In the genomic region with DNA sequence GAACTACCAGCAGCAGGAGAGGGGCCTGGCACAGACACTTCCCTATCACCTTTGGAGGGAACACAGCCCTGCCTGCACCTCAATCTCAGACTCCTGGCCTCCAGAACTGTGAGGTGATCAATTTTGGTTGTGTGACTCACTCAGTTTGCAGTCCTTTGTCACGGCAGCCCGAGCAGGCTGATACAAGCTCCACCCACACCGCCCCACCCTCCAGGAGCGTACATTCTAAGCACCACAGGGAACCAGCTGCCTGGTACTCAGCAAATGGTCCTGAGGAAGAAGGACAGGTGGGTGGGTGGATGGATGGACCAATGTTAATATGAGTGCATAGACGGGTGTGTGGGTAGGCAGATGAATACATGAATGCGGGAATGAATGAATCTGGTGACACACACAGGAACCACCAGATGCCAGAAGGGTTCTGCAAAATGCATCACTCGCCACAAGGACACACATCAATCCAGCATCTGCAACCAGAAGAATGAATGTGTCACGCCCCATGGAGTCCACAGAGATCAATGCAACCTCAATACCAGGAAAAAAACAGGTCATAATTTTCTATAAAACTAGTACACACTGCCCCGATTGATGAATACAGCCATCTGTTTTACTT, we compare ENCODE assay signal across 21 cellular contexts.
DNase-seq lines count a peak whose midpoint lies in the region; ATAC-seq and TF ChIP-seq lines count a peak whose summit lies in the region.
"Had no signal": no experiment of that assay in that cellular context is flagged by ENCODE, and none has a peak within 500 bp of the region (broad histone marks: within the 10 kb centered on the region; RNA-seq: fewer than 3 reads in every experiment).

No MANE protein-coding gene starts in this region.

- ATAC-seq in HG03521 (IDR thresholded peaks at IDR 0.05; ENCODE audit: unreplicated experiment) = no peak
- ATAC-seq: activated CD8-positive, alpha-beta memory T cell treated with anti-CD3 and anti-CD28 coated beads, Interleukin-2, amount 10 ng/mL, durations not matched to agents 7 days and 5 days; activated naive CD8-positive, alpha-beta T cell treated with anti-CD3 and anti-CD28 coated beads, Interleukin-2, amount 50 U/mL, for 24 hours; body of pancreas; gastroesophageal sphincter; natural killer cell treated with Interleukin-12 subunit alpha and Interleukin-12 subunit beta and Interleukin-15 and Interleukin-18, amount 100 ng/mL, for 72 hours had no signal

- intact Hi-C loops in Calu3 (cut with micrococcal nuclease; ENCODE audit: unreplicated experiment) = no loop called here
- intact Hi-C loops in head of caudate nucleus (cut with DNase I) = no loop called here

- peak; percentile 4 for DNase-seq in Calu3
- peak; percentile 2 for DNase-seq in LoVo (ENCODE audit: low spot score)
- DNase-seq in head of caudate nucleus = peak in 38 of 42 donors; percentile 11 to 90 (median 61)
- peak; percentile 10 for DNase-seq in occipital lobe (lab: John Stamatoyannopoulos, UW)
- DNase-seq in amniotic stem cell (lab: John Stamatoyannopoulos, UW) = no peak
- DNase-seq in stimulated activated CD4-positive, alpha-beta T cell treated with anti-CD3 and anti-CD28 coated beads, Interleukin-1b, Interleukin-23, amount 100 ng/mL, for 48 hours = no peak
- DNase-seq: activated CD8-positive, alpha-beta memory T cell treated with anti-CD3 and anti-CD28 coated beads, Interleukin-2, amount 10 ng/mL, durations not matched to agents 7 days and 5 days; activated naive CD8-positive, alpha-beta T cell treated with anti-CD3 and anti-CD28 coated beads, Interleukin-2, amount 50 U/mL, for 24 hours; body of pancreas; CD8-positive, alpha-beta memory T cell; DMS79; effector CD8-positive, alpha-beta T cell; HCEC 1CT; IMR-90; NCI-H1417 treated with DMSO at 0.1 percent for 48 hours; NCI-H524 treated with DMSO at 0.1 percent for 48 hours had no signal

- peaks cover 15% of the 10 kb centered on the region for H3K27me3 Mint-ChIP-seq in Calu3 (ENCODE audit: unreplicated experiment)
- H3K27me3 Mint-ChIP-seq: activated CD8-positive, alpha-beta memory T cell treated with anti-CD3 and anti-CD28 coated beads, Interleukin-2, amount 10 ng/mL, durations not matched to agents 7 days and 5 days; activated naive CD8-positive, alpha-beta T cell treated with anti-CD3 and anti-CD28 coated beads, Interleukin-2, amount 50 U/mL, for 24 hours; natural killer cell treated with Interleukin-12 subunit alpha and Interleukin-12 subunit beta and Interleukin-15 and Interleukin-18, amount 100 ng/mL, for 72 hours had no signal

- no peaks in the 10 kb centered on the region for H3K9me3 Mint-ChIP-seq in Calu3 (ENCODE audit: low read depth, unreplicated experiment)
- H3K9me3 Mint-ChIP-seq: activated naive CD8-positive, alpha-beta T cell treated with anti-CD3 and anti-CD28 coated beads, Interleukin-2, amount 50 U/mL, for 24 hours; activated T-helper 2 cell treated with anti-CD3 and anti-CD28 coated beads, Interferon-gamma antibody, Interleukin-2, Interleukin-4, amounts not matched to agents 10 μg/mL and 5 μg/mL and 100 μg/mL, durations not matched to agents 14 hours and 24 hours and 36 hours; CD8-positive, alpha-beta memory T cell; natural killer cell treated with Interleukin-12 subunit alpha and Interleukin-12 subunit beta and Interleukin-15 and Interleukin-18, amount 100 ng/mL, for 72 hours had no signal

- H3K36me3 Mint-ChIP-seq in Calu3 (ENCODE audit: insufficient read depth, unreplicated experiment) = no peaks in the 10 kb centered on the region
- H3K36me3 Mint-ChIP-seq: activated CD8-positive, alpha-beta memory T cell treated with anti-CD3 and anti-CD28 coated beads, Interleukin-2, amount 10 ng/mL, durations not matched to agents 7 days and 5 days; CD8-positive, alpha-beta memory T cell; natural killer cell treated with Interleukin-12 subunit alpha and Interleukin-12 subunit beta and Interleukin-15 and Interleukin-18, amount 100 ng/mL, for 72 hours had no signal

- CTCF ChIA-PET in Calu3 (lab: Charles Lee) = no interaction called here

- no peak for TF ChIP-seq CTCF in Calu3 (IDR thresholded peaks at IDR 0.05; ENCODE audit: unreplicated experiment)

- H3K27ac Mint-ChIP-seq in Calu3 (ENCODE audit: unreplicated experiment) = no peak overlapping the region
- H3K27ac Mint-ChIP-seq: activated CD8-positive, alpha-beta memory T cell treated with anti-CD3 and anti-CD28 coated beads, Interleukin-2, amount 10 ng/mL, durations not matched to agents 7 days and 5 days; activated naive CD8-positive, alpha-beta T cell treated with anti-CD3 and anti-CD28 coated beads, Interleukin-2, amount 50 U/mL, for 24 hours; activated T-helper 2 cell treated with anti-CD3 and anti-CD28 coated beads, Interferon-gamma antibody, Interleukin-2, Interleukin-4, amounts not matched to agents 10 μg/mL and 5 μg/mL and 100 μg/mL, durations not matched to agents 14 hours and 24 hours and 36 hours; CD8-positive, alpha-beta memory T cell; natural killer cell treated with Interleukin-12 subunit alpha and Interleukin-12 subunit beta and Interleukin-15 and Interleukin-18, amount 100 ng/mL, for 72 hours; progenitor cell of endocrine pancreas had no signal

- H3K4me1 Mint-ChIP-seq in Calu3 (ENCODE audit: low read depth, unreplicated experiment) = no peaks in the 10 kb centered on the region
- H3K4me1 Mint-ChIP-seq: activated CD8-positive, alpha-beta memory T cell treated with anti-CD3 and anti-CD28 coated beads, Interleukin-2, amount 10 ng/mL, durations not matched to agents 7 days and 5 days; activated naive CD8-positive, alpha-beta T cell treated with anti-CD3 and anti-CD28 coated beads, Interleukin-2, amount 50 U/mL, for 24 hours had no signal

- no TSS peak for BruUV-seq in Calu3 (replicated peaks; lab: Mats Ljungman, UMichigan)

- no peak overlapping the region for H3K4me3 Mint-ChIP-seq in Calu3 (ENCODE audit: low read depth, unreplicated experiment)
- H3K4me3 Mint-ChIP-seq: activated CD8-positive, alpha-beta memory T cell treated with anti-CD3 and anti-CD28 coated beads, Interleukin-2, amount 10 ng/mL, durations not matched to agents 7 days and 5 days; activated naive CD8-positive, alpha-beta T cell treated with anti-CD3 and anti-CD28 coated beads, Interleukin-2, amount 50 U/mL, for 24 hours; CD8-positive, alpha-beta memory T cell; natural killer cell treated with Interleukin-12 subunit alpha and Interleukin-12 subunit beta and Interleukin-15 and Interleukin-18, amount 100 ng/mL, for 72 hours had no signal

Comparison
In these comparisons a context has a peak if more than half of its experiments do, and no peak if none do; other contexts are left out.
1. DNase-seq: peak in Calu3 (single experiment), LoVo (single experiment), head of caudate nucleus (38 of 42) and occipital lobe (single experiment); none in amniotic stem cell (single experiment) and stimulated activated CD4-positive, alpha-beta T cell treated with anti-CD3 and anti-CD28 coated beads, Interleukin-1b, Interleukin-23, amount 100 ng/mL, for 48 hours (single experiment).